8 cellular contexts compared by ENCODE assay signal in genomic region chr5:159331099-159331973, GRCh38. TPM values are rescaled to one million over a fixed set of nuclear protein-coding genes. Genes with fewer than 3 reads are reported as not detected.
DNase-seq lines count a peak whose midpoint lies in the region; ATAC-seq and TF ChIP-seq lines count a peak whose summit lies in the region.

No MANE protein-coding gene starts in this region.

- H3K4me1 Mint-ChIP-seq in GM23338, result peaks cover 10% of the 10 kb centered on the region
- peaks cover 32% of the 10 kb centered on the region for H3K4me1 Mint-ChIP-seq in activated CD4-positive, alpha-beta T cell treated with anti-CD3 and anti-CD28 coated beads, Interleukin-2, amount 10 ng/mL, durations not matched to agents 24 days and 14 days

- intact Hi-C loops in activated CD4-positive, alpha-beta T cell treated with anti-CD3 and anti-CD28 coated beads, Interleukin-2, amount 10 ng/mL, durations not matched to agents 24 days and 14 days (cut with micrococcal nuclease), result loop anchor here (5.0 kb wide), 1 partner anchor 656 kb away; no protein-coding TSS in a partner anchor

- H3K27me3 ChIP-seq in GM23338 (ENCODE audit: insufficient read depth) (no peaks in the 10 kb centered on the region), lung (ENCODE audit: control insufficient read depth, insufficient read depth) (no peaks in the 10 kb centered on the region)

- no peaks in the 10 kb centered on the region for H3K9me3 ChIP-seq in lung (ENCODE audit: control insufficient read depth in 2 of 2, insufficient read depth in 1 of 2, low read length in 1 of 2)

- no peak overlapping the region for H3K27ac ChIP-seq in GM23338 (ENCODE audit: low read depth)
- peak overlapping the region in 1 of 2 donors; percentile 3 for H3K27ac ChIP-seq in lung (ENCODE audit: low read depth in 1 of 2, low read length in 1 of 2)

- H2AFZ ChIP-seq in GM23338, result peak overlapping the region; percentile 98

- H3K36me3 ChIP-seq in GM23338 (ENCODE audit: insufficient read depth) (no peaks in the 10 kb centered on the region), lung (ENCODE audit: control insufficient read depth in 2 of 2, insufficient read depth in 2 of 2, low read length in 2 of 2) (no peaks in the 10 kb centered on the region)

- peak; percentile 59 for DNase-seq in ELR (ENCODE audit: low read depth)
- DNase-seq in GM23338 (ENCODE audit: low spot score), result peak; percentile 71
- peak; percentile 31 for DNase-seq in NCI-H1694 (lab: John Stamatoyannopoulos, UW)
- peak; percentile 93 for DNase-seq in activated CD4-positive, alpha-beta T cell treated with anti-CD3 and anti-CD28 coated beads, Interleukin-2, amount 10 ng/mL, durations not matched to agents 24 days and 14 days
- DNase-seq in dermis blood vessel endothelial cell, result peak; percentile 50
- DNase-seq in lung (ENCODE audit: low spot score), result peak; percentile 61
- peak; percentile 63 for DNase-seq in stimulated activated CD8-positive, alpha-beta memory T cell treated with anti-CD3 and anti-CD28 coated beads, Interleukin-15, amount 100 ng/mL, for 1 hour (ENCODE audit: low read depth)
- DNase-seq in occipital lobe (lab: John Stamatoyannopoulos, UW), result no peak

- TF ChIP-seq CTCF in GM23338 (conservative IDR thresholded peaks at IDR 0.05; ENCODE audit: low read depth in 2 of 2) (peak; percentile 73 to 79), lung (IDR thresholded peaks at IDR 0.05; ENCODE audit: control extremely low read depth, extremely low read depth) (peak; percentile 50)

- H3F3A ChIP-seq in GM23338 (replicated peaks; ENCODE audit: low read depth), result no peaks in the 10 kb centered on the region

- H4K20me1 ChIP-seq in GM23338 (replicated peaks; ENCODE audit: insufficient read depth), result no peaks in the 10 kb centered on the region; the same call in 1 of the 2 replicates

- 6 to 7% methylated on average over 49 to 50 of the region's 50 CpGs for WGBS in lung, 2 donors

- H3K4me2 ChIP-seq in GM23338, result peak overlapping the region; percentile 85

- H3K36me3 Mint-ChIP-seq in GM23338 (ENCODE audit: low read depth), result no peaks in the 10 kb centered on the region
- H3K36me3 Mint-ChIP-seq in activated CD4-positive, alpha-beta T cell treated with anti-CD3 and anti-CD28 coated beads, Interleukin-2, amount 10 ng/mL, durations not matched to agents 24 days and 14 days (ENCODE audit: low read depth), result no peaks in the 10 kb centered on the region

- H3K9me2 ChIP-seq in GM23338 (ENCODE audit: insufficient read depth), result no peaks in the 10 kb centered on the region

- H3K4me1 ChIP-seq in GM23338 (ENCODE audit: insufficient read depth) (peaks cover 4% of the 10 kb centered on the region), lung (ENCODE audit: control insufficient read depth in 2 of 2, insufficient read depth in 2 of 2, low read length in 2 of 2) (peaks cover 0 to 2% of the 10 kb centered on the region in 2 donors)

- H3K4me3 ChIP-seq in GM23338, result peak overlapping the region; percentile 73
- H3K4me3 ChIP-seq in lung, result peak overlapping the region; percentile 16

- H3K27ac Mint-ChIP-seq in GM23338, result no peak overlapping the region
- peak overlapping the region; percentile 41 for H3K27ac Mint-ChIP-seq in activated CD4-positive, alpha-beta T cell treated with anti-CD3 and anti-CD28 coated beads, Interleukin-2, amount 10 ng/mL, durations not matched to agents 24 days and 14 days

- ATAC-seq in GM23338 (peak; percentile 94), lung (ENCODE audit: insufficient read depth, low FRiP score) (peak; percentile 80)

- H3K79me2 ChIP-seq in GM23338 (replicated peaks; ENCODE audit: insufficient read depth), result no peaks in the 10 kb centered on the region

- no peaks in the 10 kb centered on the region for H3K9me3 Mint-ChIP-seq in GM23338
- no peaks in the 10 kb centered on the region for H3K9me3 Mint-ChIP-seq in activated CD4-positive, alpha-beta T cell treated with anti-CD3 and anti-CD28 coated beads, Interleukin-2, amount 10 ng/mL, durations not matched to agents 24 days and 14 days

- peaks cover 6% of the 10 kb centered on the region for H3K27me3 Mint-ChIP-seq in GM23338 (ENCODE audit: insufficient read depth, low read depth, poor library complexity)
- H3K27me3 Mint-ChIP-seq in activated CD4-positive, alpha-beta T cell treated with anti-CD3 and anti-CD28 coated beads, Interleukin-2, amount 10 ng/mL, durations not matched to agents 24 days and 14 days, result peaks cover 26% of the 10 kb centered on the region

- H3K4me3 Mint-ChIP-seq in GM23338, result peak overlapping the region; percentile 77
- H3K4me3 Mint-ChIP-seq in activated CD4-positive, alpha-beta T cell treated with anti-CD3 and anti-CD28 coated beads, Interleukin-2, amount 10 ng/mL, durations not matched to agents 24 days and 14 days, result peak overlapping the region; percentile 75

TF ChIP-seq in GM23338, 12 proteins besides CTCF, POLR2A, EP300 and RAD21:
- TF ChIP-seq NANOG (IDR thresholded peaks at IDR 0.05; ENCODE audit: borderline replicate concordance), result no peak

RNA-seq across cellular contexts. Expression of gene IL12B, which starts 1.0 kb away (rescaled TPM):
- not detected in 2 replicates for total RNA-seq in GM23338 (2014; rRNA removed; shearing (Covaris generic))
- polyA plus RNA-seq in GM23338 (2016; fragmentation: Nextera tagmentation; extraction: Ambion mirVana) (not detected in 2 replicates), lung (under 1 TPM in 1 of 2 donors, not detected in 1; 0.08 TPM)
- total RNA-seq in activated CD4-positive, alpha-beta T cell treated with anti-CD3 and anti-CD28 coated beads, Interleukin-2, amount 10 ng/mL, durations not matched to agents 24 days and 14 days, result not detected in 2 replicates
- total RNA-seq in dermis blood vessel endothelial cell (not detected in 2 replicates), lung (under 1 TPM in 1 of 2 donors, not detected in 1; 0.11 TPM), occipital lobe (not detected)
